In genomic region chr12:105084251-105085250, GRCh38 we compare ENCODE assay signal across 7 cellular contexts. TPM values are rescaled to one million over a fixed set of nuclear protein-coding genes. Genes with fewer than 3 reads are reported as not detected.
DNase-seq lines count a peak whose midpoint lies in the region; ATAC-seq and TF ChIP-seq lines count a peak whose summit lies in the region.

Gene ALDH1L2, minus strand, starts transcription at chr12:105084458. Its CDS starts 22 bp downstream, at chr12:105084436.

- ATAC-seq in HG02678 (IDR thresholded peaks at IDR 0.05; ENCODE audit: unreplicated experiment): peak; percentile 83
- peak; percentile 95 to 97 for ATAC-seq in natural killer cell treated with Interleukin-12 subunit alpha and Interleukin-12 subunit beta and Interleukin-15 and Interleukin-18, amount 100 ng/mL, for 72 hours

- DNase-seq in GM13976 (ENCODE audit: low spot score) (peak; percentile 79), NOMO-1 treated with dmso at 0.1 percent for 144 hours (lab: John Stamatoyannopoulos, UW; ENCODE audit: unreplicated experiment) (peak; percentile 25), fibroblast of the aortic adventitia (ENCODE audit: low read depth) (peak; percentile 90)
- peak; percentile 38 for DNase-seq in activated T-helper 9 cell treated with anti-CD3 and anti-CD28 coated beads, Interleukin-2, amount 50 U/mL, for 16 hours (ENCODE audit: low read depth)
- DNase-seq in natural killer cell treated with Interleukin-12 subunit alpha and Interleukin-12 subunit beta and Interleukin-15 and Interleukin-18, amount 100 ng/mL, for 72 hours (ENCODE audit: low spot score): peak; percentile 80

- H3K27ac Mint-ChIP-seq in natural killer cell treated with Interleukin-12 subunit alpha and Interleukin-12 subunit beta and Interleukin-15 and Interleukin-18, amount 100 ng/mL, for 72 hours: no peak within 1 kb of the TSS

- TF ChIP-seq CTCF in GM13976 (IDR thresholded peaks at IDR 0.05; ENCODE audit: borderline replicate concordance, control extremely low read depth, extremely low read depth, insufficient read depth, missing control alignments) (no peak), fibroblast of the aortic adventitia (IDR thresholded peaks at IDR 0.05; ENCODE audit: insufficient read depth, low read length) (no peak), subcutaneous adipose tissue (IDR thresholded peaks at IDR 0.05; ENCODE audit: low read depth) (no peak)

- H3K36me3 Mint-ChIP-seq in natural killer cell treated with Interleukin-12 subunit alpha and Interleukin-12 subunit beta and Interleukin-15 and Interleukin-18, amount 100 ng/mL, for 72 hours: no peaks in the 10 kb centered on the region

- H3K4me1 Mint-ChIP-seq in natural killer cell treated with Interleukin-12 subunit alpha and Interleukin-12 subunit beta and Interleukin-15 and Interleukin-18, amount 100 ng/mL, for 72 hours (ENCODE audit: low read depth in 2 of 2): peaks cover 7 to 11% of the 10 kb centered on the region in 2 donors

- H3K27me3 Mint-ChIP-seq in natural killer cell treated with Interleukin-12 subunit alpha and Interleukin-12 subunit beta and Interleukin-15 and Interleukin-18, amount 100 ng/mL, for 72 hours: peaks cover 27 to 42% of the 10 kb centered on the region in 2 donors

- peaks cover 4% of the 10 kb centered on the region for H3K9me3 Mint-ChIP-seq in natural killer cell treated with Interleukin-12 subunit alpha and Interleukin-12 subunit beta and Interleukin-15 and Interleukin-18, amount 100 ng/mL, for 72 hours

- H3K4me3 ChIP-seq in fibroblast of the aortic adventitia (ENCODE audit: low read depth, low read length): peak within 1 kb of the TSS; percentile 98

- H3K4me3 Mint-ChIP-seq in natural killer cell treated with Interleukin-12 subunit alpha and Interleukin-12 subunit beta and Interleukin-15 and Interleukin-18, amount 100 ng/mL, for 72 hours: peak within 1 kb of the TSS; percentile 58

- in situ Hi-C loops in GM13976 (cut with MboI; ENCODE audit: low sequenced_read_pairs, unreplicated experiment): no loop called here

RNA-seq across cellular contexts. Expression of gene ALDH1L2, which starts in this region (rescaled TPM):
- total RNA-seq in fibroblast of the aortic adventitia (ENCODE audit: low replicate concordance) (41.5 and 79.1 TPM in 2 replicates), subcutaneous adipose tissue (10 to 100 TPM in 3 of 4 donors, 1 to 10 TPM in 1; 7.0 to 19.9 (median 11.1) TPM)
- under 1 TPM; 0.22 to 0.29 TPM for total RNA-seq in natural killer cell treated with Interleukin-12 subunit alpha and Interleukin-12 subunit beta and Interleukin-15 and Interleukin-18, amount 100 ng/mL, for 72 hours

Comparison
In these comparisons a context has a peak if more than half of its experiments do, and no peak if none do; other contexts are left out.
1. Peak in every context shown above with its lines: DNase-seq, ATAC-seq and H3K4me3 ChIP-seq.
2. RNA of gene ALDH1L2 (total RNA-seq): 41.5 to 79.1 TPM in fibroblast of the aortic adventitia and 7.0 to 19.9 TPM in subcutaneous adipose tissue; 0.22 to 0.29 TPM in natural killer cell treated with Interleukin-12 subunit alpha and Interleukin-12 subunit beta and Interleukin-15 and Interleukin-18, amount 100 ng/mL, for 72 hours; every median in the first group is over 4 times any median in the second.
3. Peak in DNase-seq and ATAC-seq in natural killer cell treated with Interleukin-12 subunit alpha and Interleukin-12 subunit beta and Interleukin-15 and Interleukin-18, amount 100 ng/mL, for 72 hours; RNA of the gene not detected or under 1 TPM.
4. DNase-seq: peak in every context shown above with its lines; median percentile 90 in fibroblast of the aortic adventitia; 80 in natural killer cell treated with Interleukin-12 subunit alpha and Interleukin-12 subunit beta and Interleukin-15 and Interleukin-18, amount 100 ng/mL, for 72 hours; 79 in GM13976; 38 in activated T-helper 9 cell treated with anti-CD3 and anti-CD28 coated beads, Interleukin-2, amount 50 U/mL, for 16 hours; 25 in NOMO-1 treated with dmso at 0.1 percent for 144 hours.